In genomic region chr5:100643473-100643872, GRCh38 we compare ENCODE assay signal across 17 cellular contexts.
DNase-seq lines count a peak whose midpoint lies in the region; ATAC-seq lines count a peak whose summit lies in the region.
"Had no signal": no experiment of that assay in that cellular context is flagged by ENCODE, and none has a peak within 500 bp of the region (broad histone marks: within the 10 kb centered on the region; RNA-seq: fewer than 3 reads in every experiment).

No MANE protein-coding gene starts in this region.

- H2BK12ac ChIP-seq in neuronal stem cell (ENCODE audit: low read length): no peak overlapping the region

- no peak overlapping the region for H3K27ac ChIP-seq in neuronal stem cell (replicated peaks; ENCODE audit: low read length)
- H3K27ac ChIP-seq: 22Rv1, ovary, transverse colon had no signal

- peaks cover 9 to 10% of the 10 kb centered on the region in 2 donors for H3K4me1 ChIP-seq in neuronal stem cell (ENCODE audit: control insufficient read depth in 2 of 2, insufficient read depth in 1 of 2, low read depth in 1 of 2, low read length in 2 of 2)

- H3K36me3 ChIP-seq in neuronal stem cell (replicated peaks in 1 of 2; ENCODE audit: control insufficient read depth in 2 of 2, insufficient read depth in 2 of 2, low read length in 2 of 2): no peaks in the 10 kb centered on the region
- H3K36me3 ChIP-seq: ovary, transverse colon had no signal

- H4K91ac ChIP-seq in neuronal stem cell (ENCODE audit: low read depth, low read length, poor library complexity): no peak overlapping the region

- no peak overlapping the region for H3K4me3 ChIP-seq in neuronal stem cell (ENCODE audit: low read length in 2 of 2)
- H3K4me3 ChIP-seq: ovary, transverse colon had no signal

- no peak overlapping the region for H2BK15ac ChIP-seq in neuronal stem cell (ENCODE audit: low read length)

- H3K79me1 ChIP-seq in neuronal stem cell (ENCODE audit: low read depth, low read length): no peaks in the 10 kb centered on the region

- ATAC-seq in GM19328 (IDR thresholded peaks at IDR 0.05; ENCODE audit: unreplicated experiment): no peak
- ATAC-seq: stimulated activated naive B cell treated with anti-CD40 and anti-IgM and Interleukin-4, amounts not matched to agents 10 μg/mL and 1 μg/mL and 100 μg/mL, for 72 hours had no signal

- no peak overlapping the region for H3K18ac ChIP-seq in neuronal stem cell (ENCODE audit: low read length)

- H3K14ac ChIP-seq in neuronal stem cell (ENCODE audit: low read length): no peak overlapping the region

- no peaks in the 10 kb centered on the region for H3K27me3 ChIP-seq in neuronal stem cell (ENCODE audit: control insufficient read depth in 3 of 3, insufficient read depth in 3 of 3, low read depth in 1 of 3, low read length in 3 of 3)
- H3K27me3 ChIP-seq: ovary, transverse colon had no signal

- DNase-seq in DMS153 (lab: John Stamatoyannopoulos, UW) (peak; percentile 0), DMS153 treated with DMSO at 0.1 percent for 48 hours (lab: John Stamatoyannopoulos, UW; ENCODE audit: unreplicated experiment) (no peak), NCI-H345 treated with DMSO at 0.1 percent for 48 hours (lab: John Stamatoyannopoulos, UW; ENCODE audit: unreplicated experiment) (peak; percentile 7), dermis blood vessel endothelial cell (peak; percentile 43), neuronal stem cell (ENCODE audit: low spot score) (no peak), NK-92 (lab: John Stamatoyannopoulos, UW; ENCODE audit: unreplicated experiment) (no peak), SKM-1 treated with dmso at 0.1 percent for 144 hours (lab: John Stamatoyannopoulos, UW; ENCODE audit: unreplicated experiment) (no peak)
- DNase-seq: activated CD4-positive, alpha-beta T cell treated with anti-CD3 and anti-CD28 coated beads, Interleukin-2, amount 10 ng/mL, durations not matched to agents 24 days and 14 days; activated naive CD4-positive, alpha-beta T cell treated with anti-CD3 and anti-CD28 coated beads for 36 hours; hippocampal formation; NCI-H1436; NCI-H446 treated with DMSO at 0.1 percent for 48 hours; ovary; stimulated activated naive B cell treated with anti-CD40 and anti-IgM and Interleukin-4, amounts not matched to agents 10 μg/mL and 1 μg/mL and 100 μg/mL, for 72 hours; transverse colon had no signal

- no peak overlapping the region for H2AK5ac ChIP-seq in neuronal stem cell (ENCODE audit: low read depth, low read length)

- no CpG with 5 or more reads among the region's 2 CpGs for WGBS in neuronal stem cell (ENCODE audit: extremely low coverage in 2 of 2, insufficient read length in 2 of 2, insufficient replicate concordance in 1 of 2), 2 donors

- peaks cover 0 to 2% of the 10 kb centered on the region in 2 donors for H3K9me3 ChIP-seq in neuronal stem cell (replicated peaks in 1 of 2; ENCODE audit: control insufficient read depth in 2 of 2, insufficient read depth in 1 of 2, low read depth in 1 of 2, low read length in 2 of 2)
- H3K9me3 ChIP-seq: ovary, transverse colon had no signal

- no peak overlapping the region for H2BK120ac ChIP-seq in neuronal stem cell (ENCODE audit: low read depth, low read length)

- H3K23ac ChIP-seq in neuronal stem cell (ENCODE audit: low read depth, low read length, poor library complexity): no peak overlapping the region

- peak overlapping the region; percentile 12 for H2AFZ ChIP-seq in neuronal stem cell (ENCODE audit: low read length)

- H3K4ac ChIP-seq in neuronal stem cell (ENCODE audit: low read length): no peak overlapping the region

- H3K9ac ChIP-seq in neuronal stem cell (ENCODE audit: low read depth, low read length, poor library complexity): no peak overlapping the region

- H2BK5ac ChIP-seq in neuronal stem cell (ENCODE audit: low read length): no peak overlapping the region

- H4K8ac ChIP-seq in neuronal stem cell (ENCODE audit: low read depth, low read length): no peak overlapping the region

- H3K4me2 ChIP-seq in neuronal stem cell (ENCODE audit: insufficient read depth, low read length, poor library complexity, severe bottlenecking): no peak overlapping the region

Comparison
In these comparisons a context has a peak if more than half of its experiments do, and no peak if none do; other contexts are left out.
1. DNase-seq: peak in DMS153 (single experiment), NCI-H345 treated with DMSO at 0.1 percent for 48 hours (single experiment) and dermis blood vessel endothelial cell (single experiment); none in DMS153 treated with DMSO at 0.1 percent for 48 hours (single experiment), neuronal stem cell (single experiment), NK-92 (single experiment) and SKM-1 treated with dmso at 0.1 percent for 144 hours (single experiment).